ENCODE assay signal across 1 cellular context in the genomic region with DNA sequence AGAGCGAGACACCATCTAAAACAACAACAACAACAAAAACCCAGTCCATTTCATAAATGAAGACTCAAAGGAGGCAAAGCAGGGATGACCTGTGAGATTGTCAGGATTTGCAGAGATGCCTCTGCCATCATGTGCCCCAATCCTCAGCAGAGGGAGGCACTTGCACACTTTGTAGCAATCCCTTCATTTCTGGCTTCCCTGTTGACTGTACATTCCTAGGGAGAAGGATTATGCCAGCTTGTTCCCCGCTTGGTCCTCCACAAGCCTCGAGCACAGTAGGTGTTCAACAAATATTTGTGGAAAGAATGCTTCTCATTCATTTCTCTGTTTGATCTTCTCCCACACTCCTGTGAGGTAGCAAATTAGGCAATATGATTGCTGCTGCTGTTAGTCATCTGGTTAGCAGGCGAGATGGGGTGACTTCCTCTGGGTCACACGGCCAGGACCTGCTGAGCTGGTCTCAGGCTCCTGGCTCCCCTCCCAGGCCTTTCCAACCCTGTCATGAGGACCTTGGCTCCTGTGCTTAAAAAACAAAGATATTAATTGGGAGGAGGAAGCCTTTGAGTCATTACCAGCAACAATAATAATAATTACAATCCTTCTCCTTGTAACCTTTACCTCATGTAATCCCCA.
A peak's percentile ranks its signal among the peaks of the same experiment; 100 is the strongest.
TF ChIP-seq lines count a peak whose summit lies in the region.

No MANE protein-coding gene starts in this region.

TF ChIP-seq in HepG2, 621 proteins besides CTCF, POLR2A, EP300 and RAD21 (continued from another document and continues in another):
- TF ChIP-seq, protein P1, sequence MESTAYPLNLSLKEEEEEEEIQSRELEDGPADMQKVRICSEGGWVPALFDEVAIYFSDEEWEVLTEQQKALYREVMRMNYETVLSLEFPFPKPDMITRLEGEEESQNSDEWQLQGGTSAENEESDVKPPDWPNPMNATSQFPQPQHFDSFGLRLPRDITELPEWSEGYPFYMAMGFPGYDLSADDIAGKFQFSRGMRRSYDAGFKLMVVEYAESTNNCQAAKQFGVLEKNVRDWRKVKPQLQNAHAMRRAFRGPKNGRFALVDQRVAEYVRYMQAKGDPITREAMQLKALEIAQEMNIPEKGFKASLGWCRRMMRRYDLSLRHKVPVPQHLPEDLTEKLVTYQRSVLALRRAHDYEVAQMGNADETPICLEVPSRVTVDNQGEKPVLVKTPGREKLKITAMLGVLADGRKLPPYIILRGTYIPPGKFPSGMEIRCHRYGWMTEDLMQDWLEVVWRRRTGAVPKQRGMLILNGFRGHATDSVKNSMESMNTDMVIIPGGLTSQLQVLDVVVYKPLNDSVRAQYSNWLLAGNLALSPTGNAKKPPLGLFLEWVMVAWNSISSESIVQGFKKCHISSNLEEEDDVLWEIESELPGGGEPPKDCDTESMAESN (CRISPR knock-in tag; conservative IDR thresholded peaks at IDR 0.05): no peak
- TF ChIP-seq JUN (CRISPR knock-in tag; IDR thresholded peaks at IDR 0.05) (no peak), KAT7 (CRISPR knock-in tag; IDR thresholded peaks at IDR 0.05; ENCODE audit: borderline replicate concordance) (no peak), TBL1XR1 (IDR thresholded peaks at IDR 0.05; ENCODE audit: borderline replicate concordance, low read length, partially characterized antibody) (no peak), SP5 (CRISPR knock-in tag; IDR thresholded peaks at IDR 0.05; ENCODE audit: borderline replicate concordance, low read depth) (peak; percentile 33; the same call in 1 of the 2 replicates), ZNF562 (CRISPR knock-in tag; IDR thresholded peaks at IDR 0.05; ENCODE audit: borderline replicate concordance) (no peak), ZNF713 (CRISPR knock-in tag; IDR thresholded peaks at IDR 0.05) (no peak), ZSCAN20 (CRISPR knock-in tag; IDR thresholded peaks at IDR 0.05; ENCODE audit: borderline replicate concordance) (no peak), ZNF747 (CRISPR knock-in tag; IDR thresholded peaks at IDR 0.05; ENCODE audit: borderline replicate concordance) (no peak; the same call in 1 of the 2 replicates), YEATS4 (CRISPR knock-in tag; IDR thresholded peaks at IDR 0.05; ENCODE audit: borderline replicate concordance) (no peak), MBD4 (IDR thresholded peaks at IDR 0.05; ENCODE audit: borderline replicate concordance, low read length) (0 out of 2 replicates have a peak, but pooled peaks have one; percentile 37), RAD51 (IDR thresholded peaks at IDR 0.05; ENCODE audit: borderline replicate concordance) (no peak), SRF (IDR thresholded peaks at IDR 0.05; ENCODE audit: low read depth, low read length) (no peak), ZFP41 (CRISPR knock-in tag; IDR thresholded peaks at IDR 0.05; ENCODE audit: borderline replicate concordance) (no peak), ZNF850 (CRISPR knock-in tag; conservative IDR thresholded peaks at IDR 0.05) (no peak), TEAD3 (CRISPR knock-in tag; optimal IDR thresholded peaks at IDR 0.05; ENCODE audit: borderline replicate concordance) (peak; percentile 98), ELF3 (CRISPR knock-in tag; IDR thresholded peaks at IDR 0.05) (peak; percentile 85), MBNL3 (CRISPR knock-in tag; conservative IDR thresholded peaks at IDR 0.05) (no peak), ZFP37 (CRISPR knock-in tag; IDR thresholded peaks at IDR 0.05; ENCODE audit: borderline replicate concordance) (no peak), ATF1 (CRISPR knock-in tag; IDR thresholded peaks at IDR 0.05) (0 out of 2 replicates have a peak, but pooled peaks have one; percentile 34), FOXO1 (CRISPR knock-in tag; IDR thresholded peaks at IDR 0.05) (peak; percentile 66), GATA4 (IDR thresholded peaks at IDR 0.05; ENCODE audit: borderline replicate concordance, low read depth) (peak; percentile 55; the same call in 1 of the 2 replicates), ZNF3 (CRISPR knock-in tag; IDR thresholded peaks at IDR 0.05) (peak; percentile 43; the same call in 1 of the 2 replicates)
- TF ChIP-seq, protein P2, sequence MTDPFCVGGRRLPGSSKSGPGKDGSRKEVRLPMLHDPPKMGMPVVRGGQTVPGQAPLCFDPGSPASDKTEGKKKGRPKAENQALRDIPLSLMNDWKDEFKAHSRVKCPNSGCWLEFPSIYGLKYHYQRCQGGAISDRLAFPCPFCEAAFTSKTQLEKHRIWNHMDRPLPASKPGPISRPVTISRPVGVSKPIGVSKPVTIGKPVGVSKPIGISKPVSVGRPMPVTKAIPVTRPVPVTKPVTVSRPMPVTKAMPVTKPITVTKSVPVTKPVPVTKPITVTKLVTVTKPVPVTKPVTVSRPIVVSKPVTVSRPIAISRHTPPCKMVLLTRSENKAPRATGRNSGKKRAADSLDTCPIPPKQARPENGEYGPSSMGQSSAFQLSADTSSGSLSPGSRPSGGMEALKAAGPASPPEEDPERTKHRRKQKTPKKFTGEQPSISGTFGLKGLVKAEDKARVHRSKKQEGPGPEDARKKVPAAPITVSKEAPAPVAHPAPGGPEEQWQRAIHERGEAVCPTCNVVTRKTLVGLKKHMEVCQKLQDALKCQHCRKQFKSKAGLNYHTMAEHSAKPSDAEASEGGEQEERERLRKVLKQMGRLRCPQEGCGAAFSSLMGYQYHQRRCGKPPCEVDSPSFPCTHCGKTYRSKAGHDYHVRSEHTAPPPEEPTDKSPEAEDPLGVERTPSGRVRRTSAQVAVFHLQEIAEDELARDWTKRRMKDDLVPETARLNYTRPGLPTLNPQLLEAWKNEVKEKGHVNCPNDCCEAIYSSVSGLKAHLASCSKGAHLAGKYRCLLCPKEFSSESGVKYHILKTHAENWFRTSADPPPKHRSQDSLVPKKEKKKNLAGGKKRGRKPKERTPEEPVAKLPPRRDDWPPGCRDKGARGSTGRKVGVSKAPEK (CRISPR knock-in tag; IDR thresholded peaks at IDR 0.05; ENCODE audit: borderline replicate concordance): no peak
- TF ChIP-seq, protein P3, sequence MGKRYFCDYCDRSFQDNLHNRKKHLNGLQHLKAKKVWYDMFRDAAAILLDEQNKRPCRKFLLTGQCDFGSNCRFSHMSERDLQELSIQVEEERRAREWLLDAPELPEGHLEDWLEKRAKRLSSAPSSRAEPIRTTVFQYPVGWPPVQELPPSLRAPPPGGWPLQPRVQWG (CRISPR knock-in tag; IDR thresholded peaks at IDR 0.05; ENCODE audit: borderline replicate concordance, low read depth): no peak
- TF ChIP-seq, protein P4, sequence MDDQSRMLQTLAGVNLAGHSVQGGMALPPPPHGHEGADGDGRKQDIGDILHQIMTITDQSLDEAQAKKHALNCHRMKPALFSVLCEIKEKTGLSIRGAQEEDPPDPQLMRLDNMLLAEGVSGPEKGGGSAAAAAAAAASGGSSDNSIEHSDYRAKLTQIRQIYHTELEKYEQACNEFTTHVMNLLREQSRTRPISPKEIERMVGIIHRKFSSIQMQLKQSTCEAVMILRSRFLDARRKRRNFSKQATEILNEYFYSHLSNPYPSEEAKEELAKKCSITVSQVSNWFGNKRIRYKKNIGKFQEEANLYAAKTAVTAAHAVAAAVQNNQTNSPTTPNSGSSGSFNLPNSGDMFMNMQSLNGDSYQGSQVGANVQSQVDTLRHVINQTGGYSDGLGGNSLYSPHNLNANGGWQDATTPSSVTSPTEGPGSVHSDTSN (CRISPR knock-in tag; IDR thresholded peaks at IDR 0.05; ENCODE audit: borderline replicate concordance): no peak
- TF ChIP-seq, protein P5, sequence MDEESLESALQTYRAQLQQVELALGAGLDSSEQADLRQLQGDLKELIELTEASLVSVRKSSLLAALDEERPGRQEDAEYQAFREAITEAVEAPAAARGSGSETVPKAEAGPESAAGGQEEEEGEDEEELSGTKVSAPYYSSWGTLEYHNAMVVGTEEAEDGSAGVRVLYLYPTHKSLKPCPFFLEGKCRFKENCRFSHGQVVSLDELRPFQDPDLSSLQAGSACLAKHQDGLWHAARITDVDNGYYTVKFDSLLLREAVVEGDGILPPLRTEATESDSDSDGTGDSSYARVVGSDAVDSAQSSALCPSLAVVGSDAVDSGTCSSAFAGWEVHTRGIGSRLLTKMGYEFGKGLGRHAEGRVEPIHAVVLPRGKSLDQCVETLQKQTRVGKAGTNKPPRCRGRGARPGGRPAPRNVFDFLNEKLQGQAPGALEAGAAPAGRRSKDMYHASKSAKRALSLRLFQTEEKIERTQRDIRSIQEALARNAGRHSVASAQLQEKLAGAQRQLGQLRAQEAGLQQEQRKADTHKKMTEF (CRISPR knock-in tag; IDR thresholded peaks at IDR 0.05): peak; percentile 82
- TF ChIP-seq, protein P6, sequence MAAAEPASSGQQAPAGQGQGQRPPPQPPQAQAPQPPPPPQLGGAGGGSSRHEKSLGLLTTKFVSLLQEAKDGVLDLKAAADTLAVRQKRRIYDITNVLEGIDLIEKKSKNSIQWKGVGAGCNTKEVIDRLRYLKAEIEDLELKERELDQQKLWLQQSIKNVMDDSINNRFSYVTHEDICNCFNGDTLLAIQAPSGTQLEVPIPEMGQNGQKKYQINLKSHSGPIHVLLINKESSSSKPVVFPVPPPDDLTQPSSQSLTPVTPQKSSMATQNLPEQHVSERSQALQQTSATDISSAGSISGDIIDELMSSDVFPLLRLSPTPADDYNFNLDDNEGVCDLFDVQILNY (CRISPR knock-in tag; conservative IDR thresholded peaks at IDR 0.05): no peak
- TF ChIP-seq, protein P7, sequence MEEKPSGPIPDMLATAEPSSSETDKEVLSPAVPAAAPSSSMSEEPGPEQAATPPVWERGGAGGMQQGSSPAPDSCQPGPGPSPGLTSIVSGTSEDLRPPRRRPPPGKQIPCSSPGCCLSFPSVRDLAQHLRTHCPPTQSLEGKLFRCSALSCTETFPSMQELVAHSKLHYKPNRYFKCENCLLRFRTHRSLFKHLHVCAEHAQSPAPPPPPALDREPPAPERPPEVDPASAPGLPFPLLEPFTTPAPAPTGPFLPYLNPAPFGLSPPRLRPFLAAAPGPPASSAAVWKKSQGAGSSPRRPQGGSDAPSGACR (CRISPR knock-in tag; IDR thresholded peaks at IDR 0.05): no peak
- TF ChIP-seq, protein P8, sequence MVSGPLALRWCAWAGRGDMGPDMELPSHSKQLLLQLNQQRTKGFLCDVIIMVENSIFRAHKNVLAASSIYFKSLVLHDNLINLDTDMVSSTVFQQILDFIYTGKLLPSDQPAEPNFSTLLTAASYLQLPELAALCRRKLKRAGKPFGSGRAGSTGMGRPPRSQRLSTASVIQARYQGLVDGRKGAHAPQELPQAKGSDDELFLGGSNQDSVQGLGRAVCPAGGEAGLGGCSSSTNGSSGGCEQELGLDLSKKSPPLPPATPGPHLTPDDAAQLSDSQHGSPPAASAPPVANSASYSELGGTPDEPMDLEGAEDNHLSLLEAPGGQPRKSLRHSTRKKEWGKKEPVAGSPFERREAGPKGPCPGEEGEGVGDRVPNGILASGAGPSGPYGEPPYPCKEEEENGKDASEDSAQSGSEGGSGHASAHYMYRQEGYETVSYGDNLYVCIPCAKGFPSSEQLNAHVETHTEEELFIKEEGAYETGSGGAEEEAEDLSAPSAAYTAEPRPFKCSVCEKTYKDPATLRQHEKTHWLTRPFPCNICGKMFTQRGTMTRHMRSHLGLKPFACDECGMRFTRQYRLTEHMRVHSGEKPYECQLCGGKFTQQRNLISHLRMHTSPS (CRISPR knock-in tag; IDR thresholded peaks at IDR 0.05; ENCODE audit: low read depth): no peak
- TF ChIP-seq, protein P9, sequence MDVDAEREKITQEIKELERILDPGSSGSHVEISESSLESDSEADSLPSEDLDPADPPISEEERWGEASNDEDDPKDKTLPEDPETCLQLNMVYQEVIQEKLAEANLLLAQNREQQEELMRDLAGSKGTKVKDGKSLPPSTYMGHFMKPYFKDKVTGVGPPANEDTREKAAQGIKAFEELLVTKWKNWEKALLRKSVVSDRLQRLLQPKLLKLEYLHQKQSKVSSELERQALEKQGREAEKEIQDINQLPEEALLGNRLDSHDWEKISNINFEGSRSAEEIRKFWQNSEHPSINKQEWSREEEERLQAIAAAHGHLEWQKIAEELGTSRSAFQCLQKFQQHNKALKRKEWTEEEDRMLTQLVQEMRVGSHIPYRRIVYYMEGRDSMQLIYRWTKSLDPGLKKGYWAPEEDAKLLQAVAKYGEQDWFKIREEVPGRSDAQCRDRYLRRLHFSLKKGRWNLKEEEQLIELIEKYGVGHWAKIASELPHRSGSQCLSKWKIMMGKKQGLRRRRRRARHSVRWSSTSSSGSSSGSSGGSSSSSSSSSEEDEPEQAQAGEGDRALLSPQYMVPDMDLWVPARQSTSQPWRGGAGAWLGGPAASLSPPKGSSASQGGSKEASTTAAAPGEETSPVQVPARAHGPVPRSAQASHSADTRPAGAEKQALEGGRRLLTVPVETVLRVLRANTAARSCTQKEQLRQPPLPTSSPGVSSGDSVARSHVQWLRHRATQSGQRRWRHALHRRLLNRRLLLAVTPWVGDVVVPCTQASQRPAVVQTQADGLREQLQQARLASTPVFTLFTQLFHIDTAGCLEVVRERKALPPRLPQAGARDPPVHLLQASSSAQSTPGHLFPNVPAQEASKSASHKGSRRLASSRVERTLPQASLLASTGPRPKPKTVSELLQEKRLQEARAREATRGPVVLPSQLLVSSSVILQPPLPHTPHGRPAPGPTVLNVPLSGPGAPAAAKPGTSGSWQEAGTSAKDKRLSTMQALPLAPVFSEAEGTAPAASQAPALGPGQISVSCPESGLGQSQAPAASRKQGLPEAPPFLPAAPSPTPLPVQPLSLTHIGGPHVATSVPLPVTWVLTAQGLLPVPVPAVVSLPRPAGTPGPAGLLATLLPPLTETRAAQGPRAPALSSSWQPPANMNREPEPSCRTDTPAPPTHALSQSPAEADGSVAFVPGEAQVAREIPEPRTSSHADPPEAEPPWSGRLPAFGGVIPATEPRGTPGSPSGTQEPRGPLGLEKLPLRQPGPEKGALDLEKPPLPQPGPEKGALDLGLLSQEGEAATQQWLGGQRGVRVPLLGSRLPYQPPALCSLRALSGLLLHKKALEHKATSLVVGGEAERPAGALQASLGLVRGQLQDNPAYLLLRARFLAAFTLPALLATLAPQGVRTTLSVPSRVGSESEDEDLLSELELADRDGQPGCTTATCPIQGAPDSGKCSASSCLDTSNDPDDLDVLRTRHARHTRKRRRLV (CRISPR knock-in tag; IDR thresholded peaks at IDR 0.05): no peak
- TF ChIP-seq, protein P10, sequence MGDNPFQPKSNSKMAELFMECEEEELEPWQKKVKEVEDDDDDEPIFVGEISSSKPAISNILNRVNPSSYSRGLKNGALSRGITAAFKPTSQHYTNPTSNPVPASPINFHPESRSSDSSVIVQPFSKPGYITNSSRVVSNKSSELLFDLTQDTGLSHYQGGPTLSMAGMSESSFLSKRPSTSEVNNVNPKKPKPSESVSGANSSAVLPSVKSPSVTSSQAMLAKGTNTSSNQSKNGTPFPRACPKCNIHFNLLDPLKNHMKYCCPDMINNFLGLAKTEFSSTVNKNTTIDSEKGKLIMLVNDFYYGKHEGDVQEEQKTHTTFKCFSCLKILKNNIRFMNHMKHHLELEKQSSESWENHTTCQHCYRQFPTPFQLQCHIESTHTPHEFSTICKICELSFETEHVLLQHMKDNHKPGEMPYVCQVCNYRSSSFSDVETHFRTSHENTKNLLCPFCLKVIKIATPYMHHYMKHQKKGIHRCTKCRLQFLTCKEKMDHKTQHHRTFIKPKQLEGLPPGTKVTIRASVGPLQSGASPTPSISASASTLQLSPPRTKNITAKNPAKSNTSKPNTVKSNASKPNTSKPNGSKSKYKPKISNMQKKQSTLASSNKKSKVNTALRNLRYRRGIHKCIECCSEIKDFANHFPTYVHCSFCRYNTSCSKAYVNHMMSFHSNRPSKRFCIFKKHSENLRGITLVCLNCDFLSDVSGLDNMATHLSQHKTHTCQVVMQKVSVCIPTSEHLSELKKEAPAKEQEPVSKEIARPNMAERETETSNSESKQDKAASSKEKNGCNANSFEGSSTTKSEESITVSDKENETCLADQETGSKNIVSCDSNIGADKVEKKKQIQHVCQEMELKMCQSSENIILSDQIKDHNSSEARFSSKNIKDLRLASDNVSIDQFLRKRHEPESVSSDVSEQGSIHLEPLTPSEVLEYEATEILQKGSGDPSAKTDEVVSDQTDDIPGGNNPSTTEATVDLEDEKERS (CRISPR knock-in tag; IDR thresholded peaks at IDR 0.05): no peak; the same call in 1 of the 2 replicates
